Comparison of ENCODE assay signal across 16 cellular contexts in genomic region chr2:238102865-238103264, GRCh38. TPM values are rescaled to one million over a fixed set of nuclear protein-coding genes. Genes with fewer than 3 reads are reported as not detected.
"Had no signal": no experiment of that assay in that cellular context is flagged by ENCODE, and none has a peak within 500 bp of the region (broad histone marks: within the 10 kb centered on the region; RNA-seq: fewer than 3 reads in every experiment).

No MANE protein-coding gene starts in this region.

- H3K27me3 Mint-ChIP-seq: T-cell had no signal

- H3K36me3 ChIP-seq: tibial nerve had no signal

- H3K27me3 ChIP-seq: tibial nerve had no signal

- H3K36me3 Mint-ChIP-seq: T-cell had no signal

- H3K9me3 ChIP-seq: tibial nerve had no signal

- H3K9me3 Mint-ChIP-seq: activated naive CD4-positive, alpha-beta T cell treated with anti-CD3 and anti-CD28 coated beads, Interleukin-2, amount 50 U/mL, for 72 hours; activated T-cell treated with anti-CD3 and anti-CD28 coated beads, Interleukin-2, amount 50 U/mL, for 72 hours; T-cell had no signal

- H3K4me1 ChIP-seq: parathyroid adenoma had no signal

- ATAC-seq: activated naive CD4-positive, alpha-beta T cell treated with anti-CD3 and anti-CD28 coated beads, Interleukin-2, amount 50 U/mL, for 72 hours; activated T-cell treated with anti-CD3 and anti-CD28 coated beads, Interleukin-2, amount 50 U/mL, for 72 hours; esophagus mucosa; Right ventricle myocardium inferior; T-cell had no signal

- H3K27ac ChIP-seq: parathyroid adenoma, SK-N-MC, skin epidermis, tibial nerve, VCaP had no signal

- H3K4me3 ChIP-seq: SK-N-MC, skin epidermis, tibial nerve had no signal

- H3K9ac ChIP-seq: parathyroid adenoma had no signal

- H3K4me3 Mint-ChIP-seq: activated T-cell treated with anti-CD3 and anti-CD28 coated beads, Interleukin-2, amount 50 U/mL, for 72 hours; T-cell had no signal

- H3K27ac Mint-ChIP-seq: activated T-cell treated with anti-CD3 and anti-CD28 coated beads, Interleukin-2, amount 50 U/mL, for 72 hours; T-cell had no signal

- DNase-seq: activated CD4-positive, alpha-beta T cell treated with anti-CD3 and anti-CD28 coated beads for 48 hours; activated T-cell treated with anti-CD3 and anti-CD28 coated beads, Interleukin-2, amount 50 U/mL, for 72 hours; anterior cingulate cortex; cerebellar nuclear complex; T1000 had no signal

RNA-seq across cellular contexts. Expression of gene ESPNL, which starts 2.7 kb away (rescaled TPM):
- total RNA-seq: dermis microvascular lymphatic vessel endothelial cell, Right ventricle myocardium inferior had no signal

RNA-seq across cellular contexts. Expression of gene KLHL30, which starts 35.6 kb away (rescaled TPM):
- total RNA-seq: activated naive CD4-positive, alpha-beta T cell treated with anti-CD3 and anti-CD28 coated beads, Interleukin-2, amount 50 U/mL, for 72 hours; activated T-cell treated with anti-CD3 and anti-CD28 coated beads, Interleukin-2, amount 50 U/mL, for 72 hours; dermis microvascular lymphatic vessel endothelial cell; T-cell had no signal
- polyA plus RNA-seq: neural cell had no signal

RNA-seq across cellular contexts. Expression of gene ERFE, which starts 55.9 kb away (rescaled TPM):
- total RNA-seq: T-cell, tibial nerve had no signal
- polyA plus RNA-seq: neural cell had no signal
